ENCODE assay signal across 17 cellular contexts in genomic region chr17:81705518-81706231, GRCh38. TPM values are rescaled to one million over a fixed set of nuclear protein-coding genes. Genes with fewer than 3 reads are reported as not detected.
DNase-seq lines count a peak whose midpoint lies in the region; ATAC-seq and TF ChIP-seq lines count a peak whose summit lies in the region.
"Had no signal": no experiment of that assay in that cellular context is flagged by ENCODE, and none has a peak within 500 bp of the region (broad histone marks: within the 10 kb centered on the region; RNA-seq: fewer than 3 reads in every experiment).

No MANE protein-coding gene starts in this region.

- H3K27ac ChIP-seq in upper lobe of right lung = no peak overlapping the region
- H3K27ac ChIP-seq: A549, adrenal gland, KMS-11, pancreas had no signal

- H3K4me1 ChIP-seq in Loucy (ENCODE audit: insufficient read depth, low read length, poor library complexity, severe bottlenecking) = peaks cover 20% of the 10 kb centered on the region
- peaks cover 32% of the 10 kb centered on the region for H3K4me1 ChIP-seq in upper lobe of right lung

- H3K4me3 ChIP-seq in Loucy (ENCODE audit: low read length, poor library complexity, severe bottlenecking) (no peak overlapping the region), upper lobe of right lung (no peak overlapping the region)
- H3K4me3 ChIP-seq: A549, adrenal gland, pancreas had no signal

- peaks cover 78% of the 10 kb centered on the region for H3K36me3 Mint-ChIP-seq in activated T-cell treated with anti-CD3 and anti-CD28 coated beads, Interleukin-2, amount 50 U/mL, for 24 hours (ENCODE audit: low read depth)
- H3K36me3 Mint-ChIP-seq in activated naive CD8-positive, alpha-beta T cell treated with anti-CD3 and anti-CD28 coated beads for 36 hours = peaks cover 50% of the 10 kb centered on the region
- H3K36me3 Mint-ChIP-seq in progenitor cell of endocrine pancreas (ENCODE audit: insufficient read depth) = peaks cover 11% of the 10 kb centered on the region
- H3K36me3 Mint-ChIP-seq in Calu3 (ENCODE audit: insufficient read depth, unreplicated experiment) = peaks cover 79% of the 10 kb centered on the region

- no peaks in the 10 kb centered on the region for H3F3A ChIP-seq in Loucy (ENCODE audit: low read depth)

- H3K9me3 ChIP-seq in Loucy (ENCODE audit: insufficient read depth, low read depth, low read length) (no peaks in the 10 kb centered on the region), upper lobe of right lung (no peaks in the 10 kb centered on the region)
- H3K9me3 ChIP-seq: A549, adrenal gland, pancreas had no signal

- H3K4me1 Mint-ChIP-seq in activated T-cell treated with anti-CD3 and anti-CD28 coated beads, Interleukin-2, amount 50 U/mL, for 24 hours (ENCODE audit: low read depth) = peaks cover 38% of the 10 kb centered on the region
- peaks cover 41% of the 10 kb centered on the region for H3K4me1 Mint-ChIP-seq in activated naive CD8-positive, alpha-beta T cell treated with anti-CD3 and anti-CD28 coated beads for 36 hours
- peaks cover 12% of the 10 kb centered on the region for H3K4me1 Mint-ChIP-seq in progenitor cell of endocrine pancreas (ENCODE audit: low read depth)
- H3K4me1 Mint-ChIP-seq in Calu3 (ENCODE audit: low read depth, unreplicated experiment) = peaks cover 25% of the 10 kb centered on the region

- H2AFZ ChIP-seq in Loucy (ENCODE audit: low read length) = no peak overlapping the region

- TF ChIP-seq CTCF in Loucy (conservative IDR thresholded peaks at IDR 0.05; ENCODE audit: low read length) (no peak), progenitor cell of endocrine pancreas (IDR thresholded peaks at IDR 0.05; ENCODE audit: unreplicated experiment) (no peak), upper lobe of right lung (IDR thresholded peaks at IDR 0.05) (no peak), Calu3 (IDR thresholded peaks at IDR 0.05; ENCODE audit: unreplicated experiment) (no peak)

- CTCF ChIA-PET in Calu3 (lab: Charles Lee) = no interaction called here

- peaks cover 65% of the 10 kb centered on the region for H3K79me2 ChIP-seq in Loucy (ENCODE audit: insufficient read depth, low read length)

- no peak overlapping the region for H3K9ac ChIP-seq in Loucy (ENCODE audit: low read depth, low read length, poor library complexity, severe bottlenecking)
- H3K9ac ChIP-seq: KMS-11 had no signal

- H3K9me3 Mint-ChIP-seq in activated T-cell treated with anti-CD3 and anti-CD28 coated beads, Interleukin-2, amount 50 U/mL, for 24 hours = no peaks in the 10 kb centered on the region
- no peaks in the 10 kb centered on the region for H3K9me3 Mint-ChIP-seq in activated naive CD8-positive, alpha-beta T cell treated with anti-CD3 and anti-CD28 coated beads for 36 hours
- H3K9me3 Mint-ChIP-seq in progenitor cell of endocrine pancreas (ENCODE audit: low read depth) = no peaks in the 10 kb centered on the region
- H3K9me3 Mint-ChIP-seq in Calu3 (ENCODE audit: low read depth, unreplicated experiment) = no peaks in the 10 kb centered on the region
- H3K9me3 Mint-ChIP-seq: CD8-positive, alpha-beta T cell; mesothelial cell of epicardium had no signal

- peaks cover 35% of the 10 kb centered on the region for H4K20me1 ChIP-seq in Loucy (ENCODE audit: insufficient read depth, low read length, poor library complexity, severe bottlenecking)

- no peaks in the 10 kb centered on the region for H3K9me2 ChIP-seq in Loucy (replicated peaks; ENCODE audit: low read depth, low read length)

- H3K36me3 ChIP-seq in Loucy (ENCODE audit: insufficient read depth, low read length) = peaks cover 25% of the 10 kb centered on the region; the same call in 1 of the 2 replicates
- peaks cover 39% of the 10 kb centered on the region for H3K36me3 ChIP-seq in upper lobe of right lung

- ATAC-seq in upper lobe of right lung = no peak
- ATAC-seq: A549; CD8-positive, alpha-beta T cell; pancreas had no signal

- H3K4me3 Mint-ChIP-seq in activated T-cell treated with anti-CD3 and anti-CD28 coated beads, Interleukin-2, amount 50 U/mL, for 24 hours = peak overlapping the region; percentile 46
- H3K4me3 Mint-ChIP-seq in activated naive CD8-positive, alpha-beta T cell treated with anti-CD3 and anti-CD28 coated beads for 36 hours = peak overlapping the region; percentile 10
- H3K4me3 Mint-ChIP-seq in progenitor cell of endocrine pancreas (ENCODE audit: low read depth) (peak overlapping the region; percentile 29), Calu3 (ENCODE audit: low read depth, unreplicated experiment) (no peak overlapping the region)
- H3K4me3 Mint-ChIP-seq: CD8-positive, alpha-beta T cell had no signal

- H3K4me2 ChIP-seq in Loucy (ENCODE audit: low read depth, low read length, poor library complexity, severe bottlenecking) = peak overlapping the region; percentile 20
- H3K4me2 ChIP-seq: A549 had no signal

- BruUV-seq in Calu3 (replicated peaks; lab: Mats Ljungman, UMichigan) = no TSS peak

- H3K27me3 ChIP-seq in Loucy (ENCODE audit: insufficient read depth, low read length, poor library complexity, severe bottlenecking) (no peaks in the 10 kb centered on the region), upper lobe of right lung (no peaks in the 10 kb centered on the region)
- H3K27me3 ChIP-seq: adrenal gland, pancreas had no signal

- intact Hi-C loops in upper lobe of right lung (cut with DNase I) = no loop called here
- intact Hi-C loops in Calu3 (cut with micrococcal nuclease; ENCODE audit: unreplicated experiment) = no loop called here

- peak overlapping the region; percentile 89 for H3K27ac Mint-ChIP-seq in activated T-cell treated with anti-CD3 and anti-CD28 coated beads, Interleukin-2, amount 50 U/mL, for 24 hours
- peak overlapping the region; percentile 38 for H3K27ac Mint-ChIP-seq in activated naive CD8-positive, alpha-beta T cell treated with anti-CD3 and anti-CD28 coated beads for 36 hours
- peak overlapping the region; percentile 56 for H3K27ac Mint-ChIP-seq in progenitor cell of endocrine pancreas
- H3K27ac Mint-ChIP-seq in Calu3 (ENCODE audit: unreplicated experiment) = no peak overlapping the region
- H3K27ac Mint-ChIP-seq: mesothelial cell of epicardium had no signal

- H3K27me3 Mint-ChIP-seq in activated T-cell treated with anti-CD3 and anti-CD28 coated beads, Interleukin-2, amount 50 U/mL, for 24 hours = no peaks in the 10 kb centered on the region
- no peaks in the 10 kb centered on the region for H3K27me3 Mint-ChIP-seq in activated naive CD8-positive, alpha-beta T cell treated with anti-CD3 and anti-CD28 coated beads for 36 hours
- H3K27me3 Mint-ChIP-seq in progenitor cell of endocrine pancreas (peaks cover 2% of the 10 kb centered on the region), Calu3 (ENCODE audit: unreplicated experiment) (no peaks in the 10 kb centered on the region)

- no peak for DNase-seq in activated T-cell treated with anti-CD3 and anti-CD28 coated beads, Interleukin-2, amount 50 U/mL, for 24 hours
- DNase-seq in activated T-cell treated with anti-CD3 and anti-CD28 coated beads, Interleukin-2, amount 50 U/mL, for 48 hours = no peak
- no peak for DNase-seq in activated naive CD8-positive, alpha-beta T cell treated with anti-CD3 and anti-CD28 coated beads for 36 hours
- DNase-seq in progenitor cell of endocrine pancreas (ENCODE audit: low spot score, unreplicated experiment) = no peak
- DNase-seq in upper lobe of right lung = no peak
- no peak for DNase-seq in nucleus accumbens (lab: John Stamatoyannopoulos, UW)
- no peak for DNase-seq in Calu3
- DNase-seq: CD8-positive, alpha-beta T cell; central memory CD4-positive, alpha-beta T cell; NCI-H1105; NCI-H748 treated with DMSO at 0.1 percent for 48 hours; pancreas had no signal

RNA-seq across cellular contexts. Expression of gene MRPL12, which starts 2.5 kb away (rescaled TPM):
- 100 to 1,000 TPM; 211 to 227 TPM for total RNA-seq in activated naive CD8-positive, alpha-beta T cell treated with anti-CD3 and anti-CD28 coated beads for 36 hours
- total RNA-seq in progenitor cell of endocrine pancreas (63.6 and 63.9 TPM in 2 replicates), upper lobe of right lung (40.3 TPM), Calu3 (2022) (94.7 and 101 TPM in 2 replicates)

RNA-seq across cellular contexts. Expression of gene SLC25A10, which starts 6.4 kb away (rescaled TPM):
- 10 to 100 TPM; 41.0 to 43.4 TPM for total RNA-seq in activated naive CD8-positive, alpha-beta T cell treated with anti-CD3 and anti-CD28 coated beads for 36 hours
- total RNA-seq in progenitor cell of endocrine pancreas (36.9 and 40.9 TPM in 2 replicates), upper lobe of right lung (6.3 TPM), Calu3 (2022) (66.5 and 72.3 TPM in 2 replicates)

RNA-seq across cellular contexts. Expression of gene HGS, which starts 21.9 kb away (rescaled TPM):
- total RNA-seq in activated naive CD8-positive, alpha-beta T cell treated with anti-CD3 and anti-CD28 coated beads for 36 hours = 100 to 1,000 TPM in 1 of 2 experiments, 10 to 100 TPM in 1; 99.3 to 107 TPM
- total RNA-seq in progenitor cell of endocrine pancreas = 127 and 141 TPM in 2 replicates
- 88.3 TPM for total RNA-seq in upper lobe of right lung
- total RNA-seq in Calu3 (2022) = 160 and 167 TPM in 2 replicates

RNA-seq across cellular contexts. Expression of gene ARL16, which starts 22.1 kb away (rescaled TPM):
- 10 to 100 TPM; 17.9 to 19.2 TPM for total RNA-seq in activated naive CD8-positive, alpha-beta T cell treated with anti-CD3 and anti-CD28 coated beads for 36 hours
- total RNA-seq in progenitor cell of endocrine pancreas = 42.1 TPM in 2 replicates
- total RNA-seq in upper lobe of right lung = 19.5 TPM
- 35.4 and 40.1 TPM in 2 replicates for total RNA-seq in Calu3 (2022)

RNA-seq across cellular contexts. Expression of gene CCDC137, which starts 39.1 kb away (rescaled TPM):
- 10 to 100 TPM; 54.8 to 63.3 TPM for total RNA-seq in activated naive CD8-positive, alpha-beta T cell treated with anti-CD3 and anti-CD28 coated beads for 36 hours
- total RNA-seq in progenitor cell of endocrine pancreas (24.8 and 26.6 TPM in 2 replicates), upper lobe of right lung (13.7 TPM), Calu3 (2022) (37.5 and 37.8 TPM in 2 replicates)
